In genomic region chr7:45161138-45161537, GRCh38 we compare ENCODE assay signal across 1 cellular context.
TF ChIP-seq lines count a peak whose summit lies in the region.

No MANE protein-coding gene starts in this region.

TF ChIP-seq in SK-N-SH treated with all-trans-retinoic acid at 6 μM for 48 hours, 23 proteins besides CTCF, POLR2A, EP300 and RAD21 (continued from another document):
- TF ChIP-seq TSHZ2 (CRISPR knock-in tag; IDR thresholded peaks at IDR 0.05) (no peak), TOX (CRISPR knock-in tag; IDR thresholded peaks at IDR 0.05; ENCODE audit: borderline replicate concordance) (no peak), CREB5 (CRISPR knock-in tag; IDR thresholded peaks at IDR 0.05; ENCODE audit: low read depth) (no peak)
